Comparison of ENCODE assay signal across 8 cellular contexts in the genomic region with DNA sequence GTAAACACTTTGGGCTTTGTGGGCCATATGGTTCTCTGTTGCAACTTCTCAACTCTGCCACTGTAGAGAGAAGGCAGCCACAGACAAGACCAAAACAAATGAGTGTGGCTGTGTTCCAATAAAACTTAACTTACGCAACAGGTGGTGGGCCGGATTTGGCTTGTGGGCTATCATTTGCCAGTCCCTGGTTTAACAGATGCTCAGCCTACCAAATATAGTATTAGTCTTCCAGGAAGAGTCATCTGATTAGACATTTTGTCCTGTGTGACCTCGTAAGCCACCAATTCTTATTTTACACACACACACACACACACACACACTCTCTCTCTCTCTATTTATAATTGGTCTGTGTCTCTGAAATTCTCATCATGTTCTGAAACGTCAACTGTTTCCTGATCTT.
DNase-seq lines count a peak whose midpoint lies in the region; ATAC-seq and TF ChIP-seq lines count a peak whose summit lies in the region.

No MANE protein-coding gene starts in this region.

- ATAC-seq in central memory CD8-positive, alpha-beta T cell (replicated peaks; ENCODE audit: extremely low read depth, poor library complexity, severe bottlenecking): peak; percentile 81
- ATAC-seq in GM18517 (IDR thresholded peaks at IDR 0.05; ENCODE audit: unreplicated experiment): no peak

- peaks cover 6% of the 10 kb centered on the region for H3K36me3 Mint-ChIP-seq in central memory CD8-positive, alpha-beta T cell (ENCODE audit: insufficient read depth)
- H3K36me3 Mint-ChIP-seq in nephron progenitor cell (ENCODE audit: low read depth) (no peaks in the 10 kb centered on the region), glutamatergic neuron (ENCODE audit: unreplicated experiment) (no peaks in the 10 kb centered on the region)

- no peaks in the 10 kb centered on the region for H3K27me3 Mint-ChIP-seq in central memory CD8-positive, alpha-beta T cell
- no peaks in the 10 kb centered on the region for H3K27me3 Mint-ChIP-seq in nephron progenitor cell (ENCODE audit: low read depth, poor library complexity)
- no peaks in the 10 kb centered on the region for H3K27me3 Mint-ChIP-seq in glutamatergic neuron (ENCODE audit: unreplicated experiment)

- TF ChIP-seq CTCF in nephron progenitor cell (IDR thresholded peaks at IDR 0.05) (no peak), glutamatergic neuron (IDR thresholded peaks at IDR 0.05; ENCODE audit: partially characterized antibody, unreplicated experiment) (no peak)

- H3K4me3 Mint-ChIP-seq in central memory CD8-positive, alpha-beta T cell: no peak overlapping the region
- no peak overlapping the region for H3K4me3 Mint-ChIP-seq in nephron progenitor cell
- H3K4me3 Mint-ChIP-seq in glutamatergic neuron (ENCODE audit: unreplicated experiment): no peak overlapping the region

- DNase-seq in EH (ENCODE audit: low read depth): peak; percentile 91
- DNase-seq in NCI-H524 (lab: John Stamatoyannopoulos, UW): peak; percentile 65 to 91
- DNase-seq in central memory CD8-positive, alpha-beta T cell (ENCODE audit: low spot score in 2 of 2): peak in 1 of 2 donors; percentile 16
- no peak for DNase-seq in nephron progenitor cell
- no peak for DNase-seq in glutamatergic neuron
- DNase-seq in NCI-H128 (lab: John Stamatoyannopoulos, UW; ENCODE audit: unreplicated experiment): no peak
- no peak for DNase-seq in A172 (ENCODE audit: low spot score)

- H3K9me3 Mint-ChIP-seq in central memory CD8-positive, alpha-beta T cell: no peaks in the 10 kb centered on the region
- H3K9me3 Mint-ChIP-seq in nephron progenitor cell: no peaks in the 10 kb centered on the region
- H3K9me3 Mint-ChIP-seq in glutamatergic neuron (ENCODE audit: unreplicated experiment): peaks cover 2% of the 10 kb centered on the region

- H3K27ac Mint-ChIP-seq in central memory CD8-positive, alpha-beta T cell (ENCODE audit: low read depth): peak overlapping the region; percentile 14
- H3K27ac Mint-ChIP-seq in nephron progenitor cell: peak overlapping the region; percentile 7
- H3K27ac Mint-ChIP-seq in glutamatergic neuron (ENCODE audit: unreplicated experiment): no peak overlapping the region

- peaks cover 30% of the 10 kb centered on the region for H3K4me1 Mint-ChIP-seq in central memory CD8-positive, alpha-beta T cell
- H3K4me1 Mint-ChIP-seq in nephron progenitor cell: peaks cover 36% of the 10 kb centered on the region
- peaks cover 6% of the 10 kb centered on the region for H3K4me1 Mint-ChIP-seq in glutamatergic neuron (ENCODE audit: low read depth, unreplicated experiment)

Comparison
In these comparisons a context has a peak if more than half of its experiments do, and no peak if none do; other contexts are left out.
1. DNase-seq: peak in EH (single experiment) and NCI-H524 (2 of 2); none in nephron progenitor cell (single experiment), glutamatergic neuron (single experiment), NCI-H128 (single experiment) and A172 (single experiment).